Comparison of ENCODE assay signal across 25 cellular contexts in genomic region chr9:129916707-129917106, GRCh38.
A peak's percentile ranks its signal among the peaks of the same experiment; 100 is the strongest.
DNase-seq lines count a peak whose midpoint lies in the region; ATAC-seq, FAIRE-seq and TF ChIP-seq lines count a peak whose summit lies in the region.
"Had no signal": no experiment of that assay in that cellular context is flagged by ENCODE, and none has a peak within 500 bp of the region (broad histone marks: within the 10 kb centered on the region; RNA-seq: fewer than 3 reads in every experiment).

No MANE protein-coding gene starts in this region.

- H2AFZ ChIP-seq in DND-41 (ENCODE audit: low read depth, low read length) = no peak overlapping the region
- no peak overlapping the region for H2AFZ ChIP-seq in GM12878 (ENCODE audit: control insufficient read depth, low read depth, low read length)

- no peak overlapping the region for H3K4me2 ChIP-seq in DND-41 (ENCODE audit: insufficient read depth, low read length)
- no peak overlapping the region for H3K4me2 ChIP-seq in GM12878 (ENCODE audit: control insufficient read depth, insufficient read depth)
- H3K4me2 ChIP-seq: A549; BLaER1 treated with 17β-estradiol and CSF1 and Interleukin-3, amounts not matched to agents 10 nM and 100 nM had no signal

- CTCF ChIA-PET in GM12878 (lab: Yijun Ruan, JAX) = no interaction called here

- H3K36me3 ChIP-seq in DND-41 (ENCODE audit: insufficient read depth, low read length) (peaks cover 85% of the 10 kb centered on the region), GM12878 (ENCODE audit: control insufficient read depth in 2 of 2, insufficient read depth in 2 of 2, low read length in 1 of 2) (peaks cover 13 to 39% of the 10 kb centered on the region in 2 experiments)
- H3K36me3 ChIP-seq: HAP-1 had no signal

- H3K9ac ChIP-seq in DND-41 (ENCODE audit: low read depth, low read length) (no peak overlapping the region), GM12878 (ENCODE audit: control insufficient read depth, insufficient read depth, low read length) (no peak overlapping the region)
- H3K9ac ChIP-seq: BLaER1 treated with 17β-estradiol and CSF1 and Interleukin-3, amounts not matched to agents 10 nM and 100 nM had no signal

- WGBS in GM12878 (ENCODE audit: insufficient coverage, insufficient replicate concordance, low lambda C conversion rate, missing lambda C conversion rate) = 94% methylated on average over 7 of the region's 7 CpGs

- no peak for FAIRE-seq in GM12878 (lab: Jason Lieb, UNC)
- FAIRE-seq: A549, G401.6, GM18507, H54 had no signal

- H3K9me3 Mint-ChIP-seq in activated T-cell treated with anti-CD3 and anti-CD28 coated beads, Interleukin-2, amount 50 U/mL, for 24 hours = no peaks in the 10 kb centered on the region
- H3K9me3 Mint-ChIP-seq: CD14-positive monocyte, HFFc6 had no signal

- ATAC-seq in DND-41 (ENCODE audit: insufficient read depth, low read depth) (no peak), GM12878 (no peak), HG02623 (IDR thresholded peaks at IDR 0.05; ENCODE audit: unreplicated experiment) (no peak)
- ATAC-seq: A549 had no signal

- H3K27ac ChIP-seq in DND-41 (ENCODE audit: low read length) (peak overlapping the region; percentile 44), GM12878 (ENCODE audit: control insufficient read depth, insufficient read depth) (no peak overlapping the region)
- H3K27ac ChIP-seq: A549; BLaER1 treated with 17β-estradiol and CSF1 and Interleukin-3, amounts not matched to agents 10 nM and 100 nM had no signal

- TF ChIP-seq RAD21 in GM12878 (IDR thresholded peaks at IDR 0.05; ENCODE audit: insufficient read depth, low read depth, low read length) = no peak

- no peak for TF ChIP-seq EP300 in GM12878 (IDR thresholded peaks at IDR 0.05; ENCODE audit: borderline replicate concordance in 1 of 2, control insufficient read depth in 1 of 2, low read depth in 2 of 2, low read length in 2 of 2)

- peaks cover 91% of the 10 kb centered on the region for H3K36me3 Mint-ChIP-seq in activated T-cell treated with anti-CD3 and anti-CD28 coated beads, Interleukin-2, amount 50 U/mL, for 24 hours (ENCODE audit: low read depth)

- H3K4me1 Mint-ChIP-seq in activated T-cell treated with anti-CD3 and anti-CD28 coated beads, Interleukin-2, amount 50 U/mL, for 24 hours (ENCODE audit: low read depth) = peaks cover 44% of the 10 kb centered on the region

- TF ChIP-seq CTCF in DND-41 (IDR thresholded peaks at IDR 0.05; ENCODE audit: borderline replicate concordance, extremely low read depth, low read length, poor library complexity, severe bottlenecking) (no peak), GM12878 (IDR thresholded peaks at IDR 0.05 in 2 of 3, conservative IDR thresholded peaks at IDR 0.05 in 1 of 3; ENCODE audit: control insufficient read depth in 2 of 3, extremely low read depth in 1 of 3, insufficient read depth in 1 of 3, low read depth in 3 of 3, low read length in 3 of 3) (no peak)

- H3K9me3 ChIP-seq in DND-41 (ENCODE audit: insufficient read depth, low read length, severe bottlenecking) (no peaks in the 10 kb centered on the region), GM12878 (replicated peaks; ENCODE audit: control insufficient read depth, insufficient read depth, low read length) (no peaks in the 10 kb centered on the region)
- H3K9me3 ChIP-seq: A549; BE2C; BLaER1 treated with 17β-estradiol and CSF1 and Interleukin-3, amounts not matched to agents 10 nM and 100 nM; HAP-1 had no signal

- TF ChIP-seq POLR2A in GM12878 (IDR thresholded peaks at IDR 0.05; ENCODE audit: low read depth, low read length) = peak; percentile 42; the same call in 1 of the 2 replicates

- H3K4me3 Mint-ChIP-seq in activated T-cell treated with anti-CD3 and anti-CD28 coated beads, Interleukin-2, amount 50 U/mL, for 24 hours = no peak overlapping the region
- H3K4me3 Mint-ChIP-seq: CD14-positive monocyte; CD4-positive, alpha-beta memory T cell; HFFc6 had no signal

- H3K27ac Mint-ChIP-seq in activated T-cell treated with anti-CD3 and anti-CD28 coated beads, Interleukin-2, amount 50 U/mL, for 24 hours = peak overlapping the region; percentile 29
- H3K27ac Mint-ChIP-seq: HFFc6 had no signal

- in situ Hi-C loops in GM12878 (cut with MboI) = no loop called here

- no peaks in the 10 kb centered on the region for H3K4me1 ChIP-seq in DND-41 (ENCODE audit: insufficient read depth, low read length)
- no peaks in the 10 kb centered on the region for H3K4me1 ChIP-seq in GM12878 (ENCODE audit: control insufficient read depth, insufficient read depth, low read length)
- H3K4me1 ChIP-seq: A549, BE2C, HAP-1 had no signal

- no peak overlapping the region for H3K4me3 ChIP-seq in DND-41 (ENCODE audit: low read depth in 1 of 2, low read length in 2 of 2)
- no peak overlapping the region for H3K4me3 ChIP-seq in GM12878
- H3K4me3 ChIP-seq: A549; BLaER1 treated with 17β-estradiol and CSF1 and Interleukin-3, amounts not matched to agents 10 nM and 100 nM; HAP-1 had no signal

- BruUV-seq in GM12878 (replicated peaks; lab: Mats Ljungman, UMichigan) = no TSS peak

- peak; percentile 20 for DNase-seq in activated T-cell treated with anti-CD3 and anti-CD28 coated beads, Interleukin-2, amount 50 U/mL, for 24 hours
- DNase-seq in activated T-cell treated with anti-CD3 and anti-CD28 coated beads for 4 hours (no peak), DND-41 (no peak), GM12878 (ENCODE audit: low read depth, low spot score) (no peak), T-helper 9 cell (no peak), hepatic stellate cell (ENCODE audit: low spot score) (no peak)
- DNase-seq: 8988T; ACHN; AML-193; BE2C; Calu3; CD4-positive, alpha-beta memory T cell; COR-L47; DMS53; DMS79 treated with DMSO at 0.1 percent for 48 hours; GOT3; HFFc6 had no signal

- H3K27me3 Mint-ChIP-seq in activated T-cell treated with anti-CD3 and anti-CD28 coated beads, Interleukin-2, amount 50 U/mL, for 24 hours = no peaks in the 10 kb centered on the region
- H3K27me3 Mint-ChIP-seq: CD4-positive, alpha-beta memory T cell had no signal

- RAD21 ChIA-PET in GM12878 (lab: Charles Lee; ENCODE audit: unreplicated experiment) = no interaction called here

- POLR2A ChIA-PET in GM12878 (lab: Charles Lee) = interaction anchor here (0.6 to 0.7 kb wide), 2 partner anchors 17 to 33 kb away, joined by 3 to 4 read pairs; no protein-coding TSS in a partner anchor

- H3K79me2 ChIP-seq in DND-41 (ENCODE audit: insufficient read depth, low read length) (peaks cover 69% of the 10 kb centered on the region), GM12878 (ENCODE audit: control insufficient read depth, insufficient read depth, low read length) (peaks cover 14% of the 10 kb centered on the region)

- intact Hi-C loops in GM12878 (cut with micrococcal nuclease; ENCODE audit: unreplicated experiment) = no loop called here

- SMC1A ChIA-PET in GM12878 (lab: Charles Lee; ENCODE audit: uncharacterized antibody, unreplicated experiment) = interaction anchor here (0.8 to 1.9 kb wide), 6 partner anchors 9 to 46 kb away, joined by 3 to 5 read pairs (median 4); no protein-coding TSS in a partner anchor

- H3K27me3 ChIP-seq in DND-41 (ENCODE audit: insufficient read depth, low read length, poor library complexity) (no peaks in the 10 kb centered on the region), GM12878 (replicated peaks in 1 of 2; ENCODE audit: control insufficient read depth in 2 of 2, insufficient read depth in 2 of 2, low read length in 1 of 2) (no peaks in the 10 kb centered on the region)
- H3K27me3 ChIP-seq: BE2C; BLaER1 treated with 17β-estradiol and CSF1 and Interleukin-3, amounts not matched to agents 10 nM and 100 nM had no signal

- H4K20me1 ChIP-seq in DND-41 (ENCODE audit: insufficient read depth, low read length) (no peaks in the 10 kb centered on the region), GM12878 (ENCODE audit: control insufficient read depth, insufficient read depth) (no peaks in the 10 kb centered on the region; the same call in 1 of the 2 replicates)
- H4K20me1 ChIP-seq: BLaER1 treated with 17β-estradiol and CSF1 and Interleukin-3, amounts not matched to agents 10 nM and 100 nM had no signal

TF ChIP-seq in GM12878, 131 proteins besides CTCF, POLR2A, EP300 and RAD21:
- peak; percentile 68; the same call in 1 of the 2 replicates for TF ChIP-seq POLR2AphosphoS5 (IDR thresholded peaks at IDR 0.05; ENCODE audit: low read length)
- TF ChIP-seq IRF3 (IDR thresholded peaks at IDR 0.05) = no peak
- TF ChIP-seq POLR2AphosphoS2 (IDR thresholded peaks at IDR 0.05; ENCODE audit: low read depth, low read length) = 0 out of 2 replicates have a peak, but pooled peaks have one; percentile 36
